8 cellular contexts compared by ENCODE assay signal in genomic region chr5:175534070-175534932, GRCh38.
DNase-seq lines count a peak whose midpoint lies in the region; ATAC-seq lines count a peak whose summit lies in the region.

No MANE protein-coding gene starts in this region.

- peak overlapping the region; percentile 52 for H3K4me3 Mint-ChIP-seq in central memory CD8-positive, alpha-beta T cell

- H3K27me3 Mint-ChIP-seq in central memory CD8-positive, alpha-beta T cell = peaks cover 9% of the 10 kb centered on the region

- DNase-seq in Ammon's horn (ENCODE audit: low spot score) (peak; percentile 88), NCI-H446 treated with DMSO at 0.1 percent for 48 hours (lab: John Stamatoyannopoulos, UW) (peak; percentile 4), kidney tubule cell (ENCODE audit: low spot score) (peak; percentile 84)
- peak; percentile 80 for DNase-seq in activated CD4-positive, alpha-beta T cell treated with anti-CD3 and anti-CD28 coated beads for 1 hour
- peak; percentile 67 to 73 for DNase-seq in central memory CD8-positive, alpha-beta T cell (ENCODE audit: low spot score in 2 of 2)
- peak; percentile 80 for DNase-seq in stimulated activated CD4-positive, alpha-beta T cell treated with anti-CD3 and anti-CD28 coated beads, Interleukin-2, amount 100 ng/mL, for 4 hours (ENCODE audit: low read depth)

- H3K4me1 Mint-ChIP-seq in central memory CD8-positive, alpha-beta T cell = peaks cover 23% of the 10 kb centered on the region

- no peaks in the 10 kb centered on the region for H3K9me3 Mint-ChIP-seq in central memory CD8-positive, alpha-beta T cell

- peak overlapping the region; percentile 16 for H3K27ac Mint-ChIP-seq in central memory CD8-positive, alpha-beta T cell (ENCODE audit: low read depth)

- ATAC-seq in GM19043 (IDR thresholded peaks at IDR 0.05; ENCODE audit: low read depth, unreplicated experiment) (peak; percentile 98), HG03280 (IDR thresholded peaks at IDR 0.05; ENCODE audit: unreplicated experiment) (peak; percentile 94)
- ATAC-seq in central memory CD8-positive, alpha-beta T cell (replicated peaks; ENCODE audit: extremely low read depth, poor library complexity, severe bottlenecking) = peak; percentile 98

- H3K36me3 Mint-ChIP-seq in central memory CD8-positive, alpha-beta T cell (ENCODE audit: insufficient read depth) = peaks cover 8% of the 10 kb centered on the region

Comparison
In these comparisons a context has a peak if more than half of its experiments do, and no peak if none do; other contexts are left out.
1. Peak in every context shown above with its lines: DNase-seq and ATAC-seq.
2. DNase-seq: peak in every context shown above with its lines; median percentile 88 in Ammon's horn; 84 in kidney tubule cell; 80 in activated CD4-positive, alpha-beta T cell treated with anti-CD3 and anti-CD28 coated beads for 1 hour; 80 in stimulated activated CD4-positive, alpha-beta T cell treated with anti-CD3 and anti-CD28 coated beads, Interleukin-2, amount 100 ng/mL, for 4 hours; 70 in central memory CD8-positive, alpha-beta T cell; 4 in NCI-H446 treated with DMSO at 0.1 percent for 48 hours.